ENCODE assay signal across 9 cellular contexts in the genomic region with DNA sequence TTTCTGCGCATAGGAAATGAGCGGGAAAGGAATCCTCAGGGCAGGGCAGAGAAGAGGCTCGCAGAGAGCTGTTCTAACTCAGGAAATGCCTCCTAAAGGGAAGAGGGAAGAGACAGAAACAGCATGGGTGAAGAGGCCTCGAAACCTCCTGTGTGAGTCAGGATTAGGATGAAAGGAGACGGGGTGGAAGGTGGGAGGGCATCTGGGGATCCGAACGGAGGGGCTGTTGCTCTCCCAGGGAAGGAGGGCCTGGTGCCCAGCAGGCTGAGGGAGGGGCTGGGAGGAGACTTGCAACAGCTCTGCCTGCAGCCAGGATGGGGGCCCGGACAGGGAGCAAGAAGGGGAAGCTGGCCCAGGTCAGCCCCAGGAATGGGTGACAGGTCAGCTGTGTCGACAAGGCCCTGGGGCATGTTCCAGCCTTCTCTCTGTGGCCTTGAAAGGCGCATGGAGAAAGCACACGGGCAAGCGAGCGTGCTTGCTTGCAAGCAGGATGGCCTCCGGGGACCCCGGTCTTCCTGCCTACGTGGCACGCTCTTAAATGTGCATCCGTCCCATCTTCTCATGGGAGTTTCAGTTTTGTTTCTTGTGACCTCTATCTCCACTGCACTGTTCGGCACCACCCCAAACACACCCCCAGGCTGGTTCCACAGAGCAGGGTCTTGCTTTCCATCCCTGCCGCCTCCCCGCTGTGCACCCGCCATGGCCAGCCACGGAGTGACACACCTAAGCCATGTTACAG.
DNase-seq lines count a peak whose midpoint lies in the region; ATAC-seq, FAIRE-seq and TF ChIP-seq lines count a peak whose summit lies in the region.
"Had no signal": no experiment of that assay in that cellular context is flagged by ENCODE, and none has a peak within 500 bp of the region (broad histone marks: within the 10 kb centered on the region; RNA-seq: fewer than 3 reads in every experiment).

No MANE protein-coding gene starts in this region.

- no peak overlapping the region for H3K4me3 ChIP-seq in WERI-Rb-1 (ENCODE audit: low read depth, low read length)

- TF ChIP-seq CTCF in WERI-Rb-1 (IDR thresholded peaks at IDR 0.05; ENCODE audit: low read depth, low read length): no peak

- intact Hi-C loops in left colon (cut with DNase I, micrococcal nuclease): no loop called here

- H3K27me3 ChIP-seq in WERI-Rb-1 (ENCODE audit: insufficient read depth, low read depth, severe bottlenecking): no peaks in the 10 kb centered on the region

- peak; percentile 49; the same call in 1 of the 2 replicates for TF ChIP-seq POLR2A in GM12892 (IDR thresholded peaks at IDR 0.05; ENCODE audit: low read depth, low read length)

- ATAC-seq in GM21526 (IDR thresholded peaks at IDR 0.05; ENCODE audit: low FRiP score, unreplicated experiment): peak; percentile 85
- peak; percentile 88 for ATAC-seq in HG03558 (IDR thresholded peaks at IDR 0.05; ENCODE audit: extremely low read depth, unreplicated experiment)
- no peak for ATAC-seq in left colon

- H3K27ac ChIP-seq in WERI-Rb-1: no peak overlapping the region

- no peaks in the 10 kb centered on the region for H3K9me3 ChIP-seq in WERI-Rb-1 (ENCODE audit: severe bottlenecking)

- DNase-seq in GM12892 (ENCODE audit: insufficient read length): peak; percentile 81
- DNase-seq in left colon: peak; percentile 29 to 30
- DNase-seq in NCI-H2107 (lab: John Stamatoyannopoulos, UW): no peak
- DNase-seq in activated CD4-positive, alpha-beta T cell treated with anti-CD3 and anti-CD28 coated beads, Interleukin-2, amount 50 U/mL, for 48 hours: no peak
- no peak for DNase-seq in HEK293T (ENCODE audit: extremely low spot score)
- no peak for DNase-seq in WERI-Rb-1

- CTCF ChIA-PET in HEK293T (lab: Yijun Ruan, JAX): no interaction called here

- peaks cover 57% of the 10 kb centered on the region for H3K36me3 ChIP-seq in WERI-Rb-1

- FAIRE-seq in GM12892 (lab: Jason Lieb, UNC): peak; percentile 97
- FAIRE-seq: colon had no signal

- POLR2A ChIA-PET in HEK293T (lab: Yijun Ruan, JAX): no interaction called here

TF ChIP-seq in HEK293T, 16 proteins besides CTCF, POLR2A, EP300 and RAD21:
- TF ChIP-seq SUZ12 (IDR thresholded peaks at IDR 0.05) (no peak), ZNF384 (IDR thresholded peaks at IDR 0.05) (no peak), CTBP1 (IDR thresholded peaks at IDR 0.05; ENCODE audit: borderline replicate concordance) (no peak), LEF1 (IDR thresholded peaks at IDR 0.05; ENCODE audit: borderline replicate concordance) (no peak), FOXM1 (IDR thresholded peaks at IDR 0.05; ENCODE audit: borderline replicate concordance) (no peak), FOXA1 (IDR thresholded peaks at IDR 0.05) (no peak), ELF4 (IDR thresholded peaks at IDR 0.05) (no peak)
- TF ChIP-seq, protein P1, sequence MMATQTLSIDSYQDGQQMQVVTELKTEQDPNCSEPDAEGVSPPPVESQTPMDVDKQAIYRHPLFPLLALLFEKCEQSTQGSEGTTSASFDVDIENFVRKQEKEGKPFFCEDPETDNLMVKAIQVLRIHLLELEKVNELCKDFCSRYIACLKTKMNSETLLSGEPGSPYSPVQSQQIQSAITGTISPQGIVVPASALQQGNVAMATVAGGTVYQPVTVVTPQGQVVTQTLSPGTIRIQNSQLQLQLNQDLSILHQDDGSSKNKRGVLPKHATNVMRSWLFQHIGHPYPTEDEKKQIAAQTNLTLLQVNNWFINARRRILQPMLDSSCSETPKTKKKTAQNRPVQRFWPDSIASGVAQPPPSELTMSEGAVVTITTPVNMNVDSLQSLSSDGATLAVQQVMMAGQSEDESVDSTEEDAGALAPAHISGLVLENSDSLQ (IDR thresholded peaks at IDR 0.05): no peak

Comparison
In these comparisons a context has a peak if more than half of its experiments do, and no peak if none do; other contexts are left out.
1. DNase-seq: peak in GM12892 (single experiment) and left colon (2 of 2); none in NCI-H2107 (single experiment), activated CD4-positive, alpha-beta T cell treated with anti-CD3 and anti-CD28 coated beads, Interleukin-2, amount 50 U/mL, for 48 hours (0 of 2), HEK293T (single experiment) and WERI-Rb-1 (single experiment).